14 cellular contexts compared by ENCODE assay signal in genomic region chr21:31548688-31549087, GRCh38.
"Had no signal": no experiment of that assay in that cellular context is flagged by ENCODE, and none has a peak within 500 bp of the region (broad histone marks: within the 10 kb centered on the region; RNA-seq: fewer than 3 reads in every experiment).

No MANE protein-coding gene starts in this region.

- H3K27me3 ChIP-seq: dorsolateral prefrontal cortex had no signal

- H3K9me3 ChIP-seq: gastroesophageal sphincter, heart right ventricle, lower lobe of right lung, transverse colon had no signal

- H3K36me3 Mint-ChIP-seq: stimulated activated naive B cell treated with anti-CD40 and anti-IgM and Interleukin-4, amounts not matched to agents 10 μg/mL and 1 μg/mL and 100 μg/mL, for 72 hours had no signal

- H2AFZ ChIP-seq: parathyroid adenoma had no signal

- DNase-seq: activated CD4-positive, CD25-positive, alpha-beta regulatory T cell treated with anti-CD3 and anti-CD28 coated beads, Interleukin-2, amount 50 U/mL, for 72 hours; activated naive CD4-positive, alpha-beta T cell treated with anti-CD3 and anti-CD28 coated beads for 36 hours; activated naive CD8-positive, alpha-beta T cell treated with anti-CD3 and anti-CD28 coated beads, Interleukin-2, amount 50 U/mL, for 24 hours; dorsolateral prefrontal cortex; heart right ventricle; left colon; lower lobe of right lung; retina; stimulated activated CD4-positive, alpha-beta T cell treated with anti-CD3 and anti-CD28 coated beads, Interleukin-2, amount 100 ng/mL, for 48 hours; stimulated activated naive B cell treated with anti-CD40 and anti-IgM and Interleukin-4, amounts not matched to agents 10 μg/mL and 1 μg/mL and 100 μg/mL, for 72 hours; transverse colon had no signal

- H3K79me2 ChIP-seq: parathyroid adenoma had no signal

- H3K4me3 ChIP-seq: dorsolateral prefrontal cortex, gastroesophageal sphincter, heart right ventricle, lower lobe of right lung, transverse colon had no signal

- H3K9me3 Mint-ChIP-seq: activated naive CD4-positive, alpha-beta T cell treated with anti-CD3 and anti-CD28 coated beads for 36 hours; activated naive CD8-positive, alpha-beta T cell treated with anti-CD3 and anti-CD28 coated beads, Interleukin-2, amount 50 U/mL, for 24 hours; neural crest cell; stimulated activated naive B cell treated with anti-CD40 and anti-IgM and Interleukin-4, amounts not matched to agents 10 μg/mL and 1 μg/mL and 100 μg/mL, for 72 hours had no signal

- H3K27ac ChIP-seq: dorsolateral prefrontal cortex, gastroesophageal sphincter, heart right ventricle, lower lobe of right lung, parathyroid adenoma, transverse colon had no signal

- ATAC-seq: activated naive CD8-positive, alpha-beta T cell treated with anti-CD3 and anti-CD28 coated beads, Interleukin-2, amount 50 U/mL, for 24 hours; gastroesophageal sphincter; heart right ventricle; left colon; lower lobe of right lung had no signal

- H3K9ac ChIP-seq: parathyroid adenoma had no signal

- H3K4me3 Mint-ChIP-seq: activated naive CD4-positive, alpha-beta T cell treated with anti-CD3 and anti-CD28 coated beads for 36 hours; activated naive CD8-positive, alpha-beta T cell treated with anti-CD3 and anti-CD28 coated beads, Interleukin-2, amount 50 U/mL, for 24 hours; neural crest cell; stimulated activated naive B cell treated with anti-CD40 and anti-IgM and Interleukin-4, amounts not matched to agents 10 μg/mL and 1 μg/mL and 100 μg/mL, for 72 hours had no signal

- H3K36me3 ChIP-seq: gastroesophageal sphincter, heart right ventricle, lower lobe of right lung, transverse colon had no signal

- H3K4me1 ChIP-seq: gastroesophageal sphincter, heart right ventricle, lower lobe of right lung, parathyroid adenoma, transverse colon had no signal

- H3K27ac Mint-ChIP-seq: activated naive CD4-positive, alpha-beta T cell treated with anti-CD3 and anti-CD28 coated beads for 36 hours; activated naive CD8-positive, alpha-beta T cell treated with anti-CD3 and anti-CD28 coated beads, Interleukin-2, amount 50 U/mL, for 24 hours; stimulated activated naive B cell treated with anti-CD40 and anti-IgM and Interleukin-4, amounts not matched to agents 10 μg/mL and 1 μg/mL and 100 μg/mL, for 72 hours had no signal
